Comparison of ENCODE assay signal across 31 cellular contexts in genomic region chr4:161260819-161261218, GRCh38.
A peak's percentile ranks its signal among the peaks of the same experiment; 100 is the strongest.
DNase-seq lines count a peak whose midpoint lies in the region; ATAC-seq, FAIRE-seq and TF ChIP-seq lines count a peak whose summit lies in the region.
"Had no signal": no experiment of that assay in that cellular context is flagged by ENCODE, and none has a peak within 500 bp of the region (broad histone marks: within the 10 kb centered on the region; RNA-seq: fewer than 3 reads in every experiment).

No MANE protein-coding gene starts in this region.

- ATAC-seq in SK-N-SH treated with all-trans-retinoic acid at 6 μM for 48 hours (no peak), GM12878 (peak; percentile 64), GM18867 (IDR thresholded peaks at IDR 0.05; ENCODE audit: unreplicated experiment) (no peak)
- ATAC-seq: A549; CD8-positive, alpha-beta T cell had no signal

- H3K4me3 ChIP-seq in SK-N-SH (ENCODE audit: low read depth in 2 of 2, low read length in 1 of 2) (no peak overlapping the region), GM12878 (no peak overlapping the region)
- H3K4me3 ChIP-seq: A549; BLaER1; BLaER1 treated with 17β-estradiol and CSF1 and Interleukin-3, amounts not matched to agents 10 nM and 100 nM had no signal

- BruUV-seq in GM12878 (replicated peaks; lab: Mats Ljungman, UMichigan) = no TSS peak

- TF ChIP-seq POLR2A in GM12878 (IDR thresholded peaks at IDR 0.05; ENCODE audit: low read depth, low read length) = no peak

- no peak overlapping the region for H3K4me2 ChIP-seq in SK-N-SH
- no peak overlapping the region for H3K4me2 ChIP-seq in GM12878 (ENCODE audit: control insufficient read depth, insufficient read depth)
- H3K4me2 ChIP-seq: A549; BLaER1; BLaER1 treated with 17β-estradiol and CSF1 and Interleukin-3, amounts not matched to agents 10 nM and 100 nM had no signal

- TF ChIP-seq CTCF in SK-N-SH (IDR thresholded peaks at IDR 0.05) (no peak), GM12878 (IDR thresholded peaks at IDR 0.05 in 2 of 3, conservative IDR thresholded peaks at IDR 0.05 in 1 of 3; ENCODE audit: control insufficient read depth in 2 of 3, extremely low read depth in 1 of 3, insufficient read depth in 1 of 3, low read depth in 3 of 3, low read length in 3 of 3) (no peak)

- no peak overlapping the region for H3K9ac ChIP-seq in SK-N-SH
- H3K9ac ChIP-seq in GM12878 (ENCODE audit: control insufficient read depth, insufficient read depth, low read length) = no peak overlapping the region
- H3K9ac ChIP-seq: BLaER1; BLaER1 treated with 17β-estradiol and CSF1 and Interleukin-3, amounts not matched to agents 10 nM and 100 nM had no signal

- H3K79me2 ChIP-seq in SK-N-SH (ENCODE audit: insufficient read depth) (no peaks in the 10 kb centered on the region), GM12878 (ENCODE audit: control insufficient read depth, insufficient read depth, low read length) (no peaks in the 10 kb centered on the region)

- SMC1A ChIA-PET in GM12878 (lab: Charles Lee; ENCODE audit: uncharacterized antibody, unreplicated experiment) = interaction anchor here (1.1 to 1.2 kb wide), 2 partner anchors 13 to 70 kb away, joined by 3 read pairs; no protein-coding TSS in a partner anchor

- no peaks in the 10 kb centered on the region for H3F3A ChIP-seq in SK-N-SH (replicated peaks; ENCODE audit: insufficient read depth)

- CTCF ChIA-PET in SK-N-SH (lab: Yijun Ruan, JAX) (no interaction called here), GM12878 (lab: Yijun Ruan, JAX) (interaction anchor here (0.7 to 1.2 kb wide), 2 partner anchors 686 to 691 kb away, joined by 3 read pairs; no protein-coding TSS in a partner anchor)

- DNase-seq in SK-N-SH (no peak), GM12878 (ENCODE audit: low read depth, low spot score) (no peak)
- DNase-seq: 8988T; ACHN; AML-193; BE2C; C1 segment of cervical spinal cord; Caco-2; Calu3; CD4-positive, alpha-beta memory T cell; CD4-positive, alpha-beta T cell; CD4-positive, CD25-positive, alpha-beta regulatory T cell; CD8-positive, alpha-beta memory T cell; CD8-positive, alpha-beta T cell; COR-L47; DMS 273 treated with DMSO at 0.1 percent for 48 hours; DMS153; DMS53; DMS79; DMS79 treated with DMSO at 0.1 percent for 48 hours; DND-41; EL had no signal

- H3K36me3 ChIP-seq in SK-N-SH (replicated peaks in 1 of 2; ENCODE audit: control insufficient read depth in 1 of 2, insufficient read depth in 2 of 2, low read length in 1 of 2) (no peaks in the 10 kb centered on the region), GM12878 (ENCODE audit: control insufficient read depth in 2 of 2, insufficient read depth in 2 of 2, low read length in 1 of 2) (no peaks in the 10 kb centered on the region)
- H3K36me3 ChIP-seq: BE2C; BLaER1; BLaER1 treated with 17β-estradiol and CSF1 and Interleukin-3, amounts not matched to agents 10 nM and 100 nM had no signal

- no peaks in the 10 kb centered on the region for H4K20me1 ChIP-seq in SK-N-SH (ENCODE audit: insufficient read depth)
- H4K20me1 ChIP-seq in GM12878 (ENCODE audit: control insufficient read depth, insufficient read depth) = no peaks in the 10 kb centered on the region
- H4K20me1 ChIP-seq: BLaER1; BLaER1 treated with 17β-estradiol and CSF1 and Interleukin-3, amounts not matched to agents 10 nM and 100 nM had no signal

- no peak overlapping the region for H2AFZ ChIP-seq in SK-N-SH (ENCODE audit: low read depth)
- no peak overlapping the region for H2AFZ ChIP-seq in GM12878 (ENCODE audit: control insufficient read depth, low read depth, low read length)

- H3K9me3 ChIP-seq in SK-N-SH = no peaks in the 10 kb centered on the region; the same call in none of the 2 replicates
- H3K9me3 ChIP-seq in GM12878 (replicated peaks; ENCODE audit: control insufficient read depth, insufficient read depth, low read length) = no peaks in the 10 kb centered on the region; the same call in 2 of the 3 replicates
- H3K9me3 ChIP-seq: A549, Caco-2 had no signal

- H3K9me2 ChIP-seq in SK-N-SH = no peaks in the 10 kb centered on the region

- TF ChIP-seq EP300 in SK-N-SH (IDR thresholded peaks at IDR 0.05; ENCODE audit: borderline replicate concordance in 1 of 2, low read depth in 1 of 2, low read length in 1 of 2) (no peak), GM12878 (IDR thresholded peaks at IDR 0.05; ENCODE audit: borderline replicate concordance in 1 of 2, control insufficient read depth in 1 of 2, low read depth in 2 of 2, low read length in 2 of 2) (no peak)

- in situ Hi-C loops in GM12878 (cut with MboI) = loop anchor here (25.0 kb wide), 1 partner anchor 701 kb away; no protein-coding TSS in a partner anchor

- POLR2A ChIA-PET in SK-N-SH (lab: Yijun Ruan, JAX) (no interaction called here), GM12878 (lab: Charles Lee) (no interaction called here)

- TF ChIP-seq RAD21 in SK-N-SH (IDR thresholded peaks at IDR 0.05; ENCODE audit: low read length) = no peak
- TF ChIP-seq RAD21 in GM12878 (IDR thresholded peaks at IDR 0.05; ENCODE audit: insufficient read depth, low read depth, low read length) = no peak

- intact Hi-C loops in GM12878 (cut with micrococcal nuclease; ENCODE audit: unreplicated experiment) = no loop called here

- RAD21 ChIA-PET in GM12878 (lab: Charles Lee; ENCODE audit: unreplicated experiment) = no interaction called here

- H3K4me1 ChIP-seq in SK-N-SH (ENCODE audit: control insufficient read depth in 1 of 2, insufficient read depth in 2 of 2, low read depth in 1 of 2, low read length in 1 of 2) (no peaks in the 10 kb centered on the region), GM12878 (ENCODE audit: control insufficient read depth, insufficient read depth, low read length) (no peaks in the 10 kb centered on the region)
- H3K4me1 ChIP-seq: A549; BE2C; BLaER1; BLaER1 treated with 17β-estradiol and CSF1 and Interleukin-3, amounts not matched to agents 10 nM and 100 nM; Caco-2 had no signal

- no peak for FAIRE-seq in GM12878 (lab: Jason Lieb, UNC)
- FAIRE-seq: A204.1, A549, D721Med had no signal

- H3K27me3 ChIP-seq in SK-N-SH (ENCODE audit: insufficient read depth) = no peaks in the 10 kb centered on the region
- no peaks in the 10 kb centered on the region for H3K27me3 ChIP-seq in GM12878 (replicated peaks in 1 of 2; ENCODE audit: control insufficient read depth in 2 of 2, insufficient read depth in 2 of 2, low read length in 1 of 2)
- H3K27me3 ChIP-seq: BE2C; BLaER1; BLaER1 treated with 17β-estradiol and CSF1 and Interleukin-3, amounts not matched to agents 10 nM and 100 nM had no signal

- 26% methylated on average over 1 of the region's 1 CpG for WGBS in SK-N-SH (ENCODE audit: low lambda C conversion rate)
- whole genome bisulfite sequencing in GM12878 (ENCODE audit: insufficient coverage, insufficient replicate concordance, low lambda C conversion rate, missing lambda C conversion rate) = 5% methylated on average over 1 of the region's 1 CpG

- H3K27ac ChIP-seq in SK-N-SH (ENCODE audit: low read depth in 2 of 2, low read length in 1 of 2) = no peak overlapping the region
- H3K27ac ChIP-seq in GM12878 (ENCODE audit: control insufficient read depth, insufficient read depth) = no peak overlapping the region
- H3K27ac ChIP-seq: 22Rv1; A549; BLaER1; BLaER1 treated with 17β-estradiol and CSF1 and Interleukin-3, amounts not matched to agents 10 nM and 100 nM; C4-2B had no signal

TF ChIP-seq in SK-N-SH treated with all-trans-retinoic acid at 6 μM for 48 hours, 23 proteins besides CTCF, POLR2A, EP300 and RAD21:
- TF ChIP-seq TCF4 (CRISPR knock-in tag; IDR thresholded peaks at IDR 0.05; ENCODE audit: borderline replicate concordance) (peak; percentile 72), ARNTL (CRISPR knock-in tag; IDR thresholded peaks at IDR 0.05; ENCODE audit: borderline replicate concordance, low read depth) (no peak)

TF ChIP-seq in SK-N-SH, 30 proteins besides CTCF, POLR2A, EP300 and RAD21 (continues in another document):
- TF ChIP-seq MAX (IDR thresholded peaks at IDR 0.05; ENCODE audit: low read depth) (no peak), SIN3A (IDR thresholded peaks at IDR 0.05; ENCODE audit: borderline replicate concordance, low read depth, low read length) (no peak), PBX3 (IDR thresholded peaks at IDR 0.05) (no peak), FOSL2 (IDR thresholded peaks at IDR 0.05; ENCODE audit: borderline replicate concordance, low read depth) (no peak), TAF1 (IDR thresholded peaks at IDR 0.05; ENCODE audit: borderline replicate concordance, low read depth, low read length) (no peak), FOXM1 (IDR thresholded peaks at IDR 0.05; ENCODE audit: low read depth) (no peak)

TF ChIP-seq in GM12878, 131 proteins besides CTCF, POLR2A, EP300 and RAD21 (continues in another document):
- TF ChIP-seq REST (IDR thresholded peaks at IDR 0.05; ENCODE audit: low read depth, low read length) (no peak), IKZF1 (conservative IDR thresholded peaks at IDR 0.05) (no peak), WRNIP1 (IDR thresholded peaks at IDR 0.05; ENCODE audit: borderline replicate concordance, low read depth, low read length) (no peak), RUNX3 (IDR thresholded peaks at IDR 0.05; ENCODE audit: low read length) (no peak), BCL11A (IDR thresholded peaks at IDR 0.05; ENCODE audit: low read depth, low read length) (no peak), ZNF24 (IDR thresholded peaks at IDR 0.05) (no peak), LARP7 (IDR thresholded peaks at IDR 0.05) (no peak)
